ENCODE assay signal across 1 cellular context in the genomic region with DNA sequence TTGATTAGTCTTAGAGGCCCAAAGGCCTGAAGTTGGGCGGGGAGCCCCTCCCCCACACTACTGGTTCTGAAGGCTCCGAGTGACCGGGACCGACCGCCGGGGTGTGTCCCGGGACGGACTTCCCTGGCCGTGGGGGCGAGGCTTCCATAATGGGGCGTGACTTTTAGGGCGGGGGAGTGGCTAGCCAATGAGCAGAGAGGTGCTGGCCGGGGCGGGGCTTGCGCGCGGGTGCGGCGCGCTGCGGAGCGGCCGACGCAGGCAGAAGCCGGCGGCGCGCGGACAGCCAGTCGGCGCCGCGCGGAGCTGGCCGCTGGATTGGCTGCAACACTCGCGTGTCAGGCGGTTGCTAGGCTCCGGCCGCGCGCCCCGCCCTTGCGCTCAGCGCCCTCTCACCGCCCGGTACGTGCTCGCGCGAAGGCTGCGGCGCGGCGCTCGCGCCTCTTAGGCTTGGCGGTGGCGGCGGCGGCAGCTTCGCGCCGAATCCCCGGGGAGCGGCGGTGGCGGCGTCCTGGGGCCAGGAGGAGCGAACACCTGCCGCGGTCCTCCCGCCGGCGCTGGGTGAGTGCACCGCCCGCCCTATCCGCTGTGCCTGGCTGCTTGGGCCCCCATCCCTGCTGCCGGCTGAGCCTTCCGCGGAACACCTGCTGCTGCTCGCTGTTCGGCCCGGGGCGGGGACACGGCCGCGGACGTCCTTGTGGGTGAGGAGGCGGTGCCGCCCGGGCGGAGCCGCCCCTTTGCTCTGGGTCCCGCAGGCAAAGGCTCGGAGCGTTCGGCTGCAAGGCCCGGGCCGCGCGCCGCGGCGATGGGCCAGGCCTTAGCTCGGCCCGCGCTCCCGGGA.
TF ChIP-seq lines count a peak whose summit lies in the region.

A gene (plus strand): TSS at position 392 of the 838 bp plus-strand sequence. CDS start 40,268 bp downstream, outside the sequence.

TF ChIP-seq in HepG2, 621 proteins besides CTCF, POLR2A, EP300 and RAD21 (continued from another document and continues in another):
- TF ChIP-seq, protein P1, sequence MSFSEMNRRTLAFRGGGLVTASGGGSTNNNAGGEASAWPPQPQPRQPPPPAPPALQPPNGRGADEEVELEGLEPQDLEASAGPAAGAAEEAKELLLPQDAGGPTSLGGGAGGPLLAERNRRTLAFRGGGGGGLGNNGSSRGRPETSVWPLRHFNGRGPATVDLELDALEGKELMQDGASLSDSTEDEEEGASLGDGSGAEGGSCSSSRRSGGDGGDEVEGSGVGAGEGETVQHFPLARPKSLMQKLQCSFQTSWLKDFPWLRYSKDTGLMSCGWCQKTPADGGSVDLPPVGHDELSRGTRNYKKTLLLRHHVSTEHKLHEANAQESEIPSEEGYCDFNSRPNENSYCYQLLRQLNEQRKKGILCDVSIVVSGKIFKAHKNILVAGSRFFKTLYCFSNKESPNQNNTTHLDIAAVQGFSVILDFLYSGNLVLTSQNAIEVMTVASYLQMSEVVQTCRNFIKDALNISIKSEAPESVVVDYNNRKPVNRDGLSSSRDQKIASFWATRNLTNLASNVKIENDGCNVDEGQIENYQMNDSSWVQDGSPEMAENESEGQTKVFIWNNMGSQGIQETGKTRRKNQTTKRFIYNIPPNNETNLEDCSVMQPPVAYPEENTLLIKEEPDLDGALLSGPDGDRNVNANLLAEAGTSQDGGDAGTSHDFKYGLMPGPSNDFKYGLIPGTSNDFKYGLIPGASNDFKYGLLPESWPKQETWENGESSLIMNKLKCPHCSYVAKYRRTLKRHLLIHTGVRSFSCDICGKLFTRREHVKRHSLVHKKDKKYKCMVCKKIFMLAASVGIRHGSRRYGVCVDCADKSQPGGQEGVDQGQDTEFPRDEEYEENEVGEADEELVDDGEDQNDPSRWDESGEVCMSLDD (CRISPR knock-in tag; IDR thresholded peaks at IDR 0.05; ENCODE audit: borderline replicate concordance) = no peak
- TF ChIP-seq POLR2AphosphoS5 (IDR thresholded peaks at IDR 0.05; ENCODE audit: low read depth, low read length) = peak; percentile 66
- peak; percentile 90; the same call in 1 of the 2 replicates for TF ChIP-seq ZNF83 (CRISPR knock-in tag; IDR thresholded peaks at IDR 0.05; ENCODE audit: borderline replicate concordance)
- TF ChIP-seq, protein P2, sequence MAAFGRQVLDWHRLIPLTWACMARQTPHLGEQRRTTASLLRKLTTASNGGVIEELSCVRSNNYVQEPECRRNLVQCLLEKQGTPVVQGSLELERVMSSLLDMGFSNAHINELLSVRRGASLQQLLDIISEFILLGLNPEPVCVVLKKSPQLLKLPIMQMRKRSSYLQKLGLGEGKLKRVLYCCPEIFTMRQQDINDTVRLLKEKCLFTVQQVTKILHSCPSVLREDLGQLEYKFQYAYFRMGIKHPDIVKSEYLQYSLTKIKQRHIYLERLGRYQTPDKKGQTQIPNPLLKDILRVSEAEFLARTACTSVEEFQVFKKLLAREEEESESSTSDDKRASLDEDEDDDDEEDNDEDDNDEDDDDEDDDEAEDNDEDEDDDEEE (CRISPR knock-in tag; IDR thresholded peaks at IDR 0.05) = peak; percentile 75; the same call in 1 of the 2 replicates
- no peak for TF ChIP-seq ZSCAN9 (CRISPR knock-in tag; IDR thresholded peaks at IDR 0.05; ENCODE audit: borderline replicate concordance)
- 0 out of 2 replicates have a peak, but pooled peaks have one; percentile 11 for TF ChIP-seq ZNF331 (CRISPR knock-in tag; IDR thresholded peaks at IDR 0.05)
- TF ChIP-seq, protein P3, sequence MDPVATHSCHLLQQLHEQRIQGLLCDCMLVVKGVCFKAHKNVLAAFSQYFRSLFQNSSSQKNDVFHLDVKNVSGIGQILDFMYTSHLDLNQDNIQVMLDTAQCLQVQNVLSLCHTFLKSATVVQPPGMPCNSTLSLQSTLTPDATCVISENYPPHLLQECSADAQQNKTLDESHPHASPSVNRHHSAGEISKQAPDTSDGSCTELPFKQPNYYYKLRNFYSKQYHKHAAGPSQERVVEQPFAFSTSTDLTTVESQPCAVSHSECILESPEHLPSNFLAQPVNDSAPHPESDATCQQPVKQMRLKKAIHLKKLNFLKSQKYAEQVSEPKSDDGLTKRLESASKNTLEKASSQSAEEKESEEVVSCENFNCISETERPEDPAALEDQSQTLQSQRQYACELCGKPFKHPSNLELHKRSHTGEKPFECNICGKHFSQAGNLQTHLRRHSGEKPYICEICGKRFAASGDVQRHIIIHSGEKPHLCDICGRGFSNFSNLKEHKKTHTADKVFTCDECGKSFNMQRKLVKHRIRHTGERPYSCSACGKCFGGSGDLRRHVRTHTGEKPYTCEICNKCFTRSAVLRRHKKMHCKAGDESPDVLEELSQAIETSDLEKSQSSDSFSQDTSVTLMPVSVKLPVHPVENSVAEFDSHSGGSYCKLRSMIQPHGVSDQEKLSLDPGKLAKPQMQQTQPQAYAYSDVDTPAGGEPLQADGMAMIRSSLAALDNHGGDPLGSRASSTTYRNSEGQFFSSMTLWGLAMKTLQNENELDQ (CRISPR knock-in tag; IDR thresholded peaks at IDR 0.05; ENCODE audit: borderline replicate concordance) = no peak
- TF ChIP-seq ZSCAN22 (CRISPR knock-in tag; IDR thresholded peaks at IDR 0.05) = no peak
- TF ChIP-seq CCDC6 (CRISPR knock-in tag; IDR thresholded peaks at IDR 0.05) = peak; percentile 69; the same call in 1 of the 2 replicates
- TF ChIP-seq, protein P4, sequence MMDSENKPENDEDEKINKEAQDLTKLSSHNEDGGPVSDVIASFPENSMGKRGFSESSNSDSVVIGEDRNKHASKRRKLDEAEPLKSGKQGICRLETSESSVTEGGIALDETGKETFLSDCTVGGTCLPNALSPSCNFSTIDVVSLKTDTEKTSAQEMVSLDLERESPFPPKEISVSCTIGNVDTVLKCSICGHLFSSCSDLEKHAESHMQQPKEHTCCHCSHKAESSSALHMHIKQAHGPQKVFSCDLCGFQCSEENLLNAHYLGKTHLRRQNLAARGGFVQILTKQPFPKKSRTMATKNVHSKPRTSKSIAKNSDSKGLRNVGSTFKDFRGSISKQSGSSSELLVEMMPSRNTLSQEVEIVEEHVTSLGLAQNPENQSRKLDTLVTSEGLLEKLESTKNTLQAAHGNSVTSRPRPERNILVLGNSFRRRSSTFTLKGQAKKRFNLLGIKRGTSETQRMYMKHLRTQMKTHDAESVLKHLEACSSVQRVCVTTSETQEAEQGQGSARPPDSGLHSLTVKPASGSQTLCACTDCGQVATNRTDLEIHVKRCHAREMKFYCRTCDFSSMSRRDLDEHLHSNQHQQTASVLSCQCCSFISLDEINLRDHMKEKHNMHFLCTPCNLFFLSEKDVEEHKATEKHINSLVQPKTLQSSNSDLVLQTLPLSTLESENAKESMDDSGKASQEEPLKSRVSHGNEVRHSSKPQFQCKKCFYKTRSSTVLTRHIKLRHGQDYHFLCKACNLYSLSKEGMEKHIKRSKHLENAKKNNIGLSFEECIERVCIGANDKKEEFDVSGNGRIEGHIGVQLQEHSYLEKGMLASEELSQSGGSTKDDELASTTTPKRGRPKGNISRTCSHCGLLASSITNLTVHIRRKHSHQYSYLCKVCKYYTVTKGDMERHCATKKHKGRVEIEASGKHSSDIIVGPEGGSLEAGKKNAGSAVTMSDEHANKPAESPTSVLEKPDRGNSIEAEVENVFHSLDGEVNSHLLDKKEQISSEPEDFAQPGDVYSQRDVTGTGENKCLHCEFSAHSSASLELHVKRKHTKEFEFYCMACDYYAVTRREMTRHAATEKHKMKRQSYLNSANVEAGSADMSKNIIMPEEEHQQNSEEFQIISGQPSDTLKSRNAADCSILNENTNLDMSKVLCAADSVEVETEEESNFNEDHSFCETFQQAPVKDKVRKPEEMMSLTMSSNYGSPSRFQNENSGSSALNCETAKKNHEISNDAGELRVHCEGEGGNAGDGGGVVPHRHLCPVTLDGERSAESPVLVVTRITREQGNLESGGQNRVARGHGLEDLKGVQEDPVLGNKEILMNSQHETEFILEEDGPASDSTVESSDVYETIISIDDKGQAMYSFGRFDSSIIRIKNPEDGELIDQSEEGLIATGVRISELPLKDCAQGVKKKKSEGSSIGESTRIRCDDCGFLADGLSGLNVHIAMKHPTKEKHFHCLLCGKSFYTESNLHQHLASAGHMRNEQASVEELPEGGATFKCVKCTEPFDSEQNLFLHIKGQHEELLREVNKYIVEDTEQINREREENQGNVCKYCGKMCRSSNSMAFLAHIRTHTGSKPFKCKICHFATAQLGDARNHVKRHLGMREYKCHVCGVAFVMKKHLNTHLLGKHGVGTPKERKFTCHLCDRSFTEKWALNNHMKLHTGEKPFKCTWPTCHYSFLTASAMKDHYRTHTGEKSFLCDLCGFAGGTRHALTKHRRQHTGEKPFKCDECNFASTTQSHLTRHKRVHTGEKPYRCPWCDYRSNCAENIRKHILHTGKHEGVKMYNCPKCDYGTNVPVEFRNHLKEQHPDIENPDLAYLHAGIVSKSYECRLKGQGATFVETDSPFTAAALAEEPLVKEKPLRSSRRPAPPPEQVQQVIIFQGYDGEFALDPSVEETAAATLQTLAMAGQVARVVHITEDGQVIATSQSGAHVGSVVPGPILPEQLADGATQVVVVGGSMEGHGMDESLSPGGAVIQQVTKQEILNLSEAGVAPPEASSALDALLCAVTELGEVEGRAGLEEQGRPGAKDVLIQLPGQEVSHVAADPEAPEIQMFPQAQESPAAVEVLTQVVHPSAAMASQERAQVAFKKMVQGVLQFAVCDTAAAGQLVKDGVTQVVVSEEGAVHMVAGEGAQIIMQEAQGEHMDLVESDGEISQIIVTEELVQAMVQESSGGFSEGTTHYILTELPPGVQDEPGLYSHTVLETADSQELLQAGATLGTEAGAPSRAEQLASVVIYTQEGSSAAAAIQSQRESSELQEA (CRISPR knock-in tag; IDR thresholded peaks at IDR 0.05; ENCODE audit: not compliant biosample characterization) = no peak
- no peak for TF ChIP-seq ZNF562 (CRISPR knock-in tag; IDR thresholded peaks at IDR 0.05; ENCODE audit: borderline replicate concordance)
- TF ChIP-seq, protein P5, sequence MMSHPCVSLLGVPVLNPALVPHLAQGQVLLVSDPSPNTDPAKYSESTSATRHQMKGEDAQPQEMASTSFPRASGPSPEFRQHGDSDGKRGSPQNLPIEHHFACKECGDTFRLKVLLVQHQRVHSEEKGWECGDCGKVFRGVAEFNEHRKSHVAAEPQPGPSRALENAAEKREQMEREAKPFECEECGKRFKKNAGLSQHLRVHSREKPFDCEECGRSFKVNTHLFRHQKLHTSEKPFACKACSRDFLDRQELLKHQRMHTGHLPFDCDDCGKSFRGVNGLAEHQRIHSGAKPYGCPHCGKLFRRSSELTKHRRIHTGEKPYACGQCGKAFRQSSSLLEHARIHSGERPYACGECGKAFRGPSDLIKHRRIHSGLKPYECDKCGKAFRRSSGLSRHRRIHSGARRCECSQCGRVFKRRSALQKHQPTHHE (CRISPR knock-in tag; IDR thresholded peaks at IDR 0.05; ENCODE audit: borderline replicate concordance) = peak; percentile 79; the same call in 1 of the 2 replicates
- peak; percentile 38 to 69; a peak in 1 of 4 replicates for TF ChIP-seq KLF16 (CRISPR knock-in tag; IDR thresholded peaks at IDR 0.05)
- no peak for TF ChIP-seq MBD4 (IDR thresholded peaks at IDR 0.05; ENCODE audit: borderline replicate concordance, low read length)
- TF ChIP-seq, protein P6, sequence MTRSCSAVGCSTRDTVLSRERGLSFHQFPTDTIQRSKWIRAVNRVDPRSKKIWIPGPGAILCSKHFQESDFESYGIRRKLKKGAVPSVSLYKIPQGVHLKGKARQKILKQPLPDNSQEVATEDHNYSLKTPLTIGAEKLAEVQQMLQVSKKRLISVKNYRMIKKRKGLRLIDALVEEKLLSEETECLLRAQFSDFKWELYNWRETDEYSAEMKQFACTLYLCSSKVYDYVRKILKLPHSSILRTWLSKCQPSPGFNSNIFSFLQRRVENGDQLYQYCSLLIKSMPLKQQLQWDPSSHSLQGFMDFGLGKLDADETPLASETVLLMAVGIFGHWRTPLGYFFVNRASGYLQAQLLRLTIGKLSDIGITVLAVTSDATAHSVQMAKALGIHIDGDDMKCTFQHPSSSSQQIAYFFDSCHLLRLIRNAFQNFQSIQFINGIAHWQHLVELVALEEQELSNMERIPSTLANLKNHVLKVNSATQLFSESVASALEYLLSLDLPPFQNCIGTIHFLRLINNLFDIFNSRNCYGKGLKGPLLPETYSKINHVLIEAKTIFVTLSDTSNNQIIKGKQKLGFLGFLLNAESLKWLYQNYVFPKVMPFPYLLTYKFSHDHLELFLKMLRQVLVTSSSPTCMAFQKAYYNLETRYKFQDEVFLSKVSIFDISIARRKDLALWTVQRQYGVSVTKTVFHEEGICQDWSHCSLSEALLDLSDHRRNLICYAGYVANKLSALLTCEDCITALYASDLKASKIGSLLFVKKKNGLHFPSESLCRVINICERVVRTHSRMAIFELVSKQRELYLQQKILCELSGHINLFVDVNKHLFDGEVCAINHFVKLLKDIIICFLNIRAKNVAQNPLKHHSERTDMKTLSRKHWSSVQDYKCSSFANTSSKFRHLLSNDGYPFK (CRISPR knock-in tag; IDR thresholded peaks at IDR 0.05; ENCODE audit: borderline replicate concordance) = peak; percentile 6; the same call in 1 of the 2 replicates
- peak; percentile 45; the same call in 1 of the 2 replicates for TF ChIP-seq YEATS4 (CRISPR knock-in tag; IDR thresholded peaks at IDR 0.05; ENCODE audit: borderline replicate concordance)
- TF ChIP-seq ZNF260 (CRISPR knock-in tag; IDR thresholded peaks at IDR 0.05; ENCODE audit: borderline replicate concordance, low read depth) = no peak
- no peak for TF ChIP-seq PLRG1 (conservative IDR thresholded peaks at IDR 0.05)
- no peak for TF ChIP-seq SCMH1 (CRISPR knock-in tag; IDR thresholded peaks at IDR 0.05; ENCODE audit: borderline replicate concordance)
- no peak for TF ChIP-seq ZNF136 (CRISPR knock-in tag; IDR thresholded peaks at IDR 0.05; ENCODE audit: low read depth)
- TF ChIP-seq SRSF4 (IDR thresholded peaks at IDR 0.05; ENCODE audit: low read depth, low read length, poor library complexity, severe bottlenecking) = no peak
- peak; percentile 78 for TF ChIP-seq SALL1 (CRISPR knock-in tag; IDR thresholded peaks at IDR 0.05)
- TF ChIP-seq NFYC (CRISPR knock-in tag; IDR thresholded peaks at IDR 0.05) = peak; percentile 59
- TF ChIP-seq, protein P7, sequence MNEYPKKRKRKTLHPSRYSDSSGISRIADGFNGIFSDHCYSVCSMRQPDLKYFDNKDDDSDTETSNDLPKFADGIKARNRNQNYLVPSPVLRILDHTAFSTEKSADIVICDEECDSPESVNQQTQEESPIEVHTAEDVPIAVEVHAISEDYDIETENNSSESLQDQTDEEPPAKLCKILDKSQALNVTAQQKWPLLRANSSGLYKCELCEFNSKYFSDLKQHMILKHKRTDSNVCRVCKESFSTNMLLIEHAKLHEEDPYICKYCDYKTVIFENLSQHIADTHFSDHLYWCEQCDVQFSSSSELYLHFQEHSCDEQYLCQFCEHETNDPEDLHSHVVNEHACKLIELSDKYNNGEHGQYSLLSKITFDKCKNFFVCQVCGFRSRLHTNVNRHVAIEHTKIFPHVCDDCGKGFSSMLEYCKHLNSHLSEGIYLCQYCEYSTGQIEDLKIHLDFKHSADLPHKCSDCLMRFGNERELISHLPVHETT (CRISPR knock-in tag; conservative IDR thresholded peaks at IDR 0.05) = peak; percentile 80; the same call in 1 of the 2 replicates
- TF ChIP-seq, protein P8, sequence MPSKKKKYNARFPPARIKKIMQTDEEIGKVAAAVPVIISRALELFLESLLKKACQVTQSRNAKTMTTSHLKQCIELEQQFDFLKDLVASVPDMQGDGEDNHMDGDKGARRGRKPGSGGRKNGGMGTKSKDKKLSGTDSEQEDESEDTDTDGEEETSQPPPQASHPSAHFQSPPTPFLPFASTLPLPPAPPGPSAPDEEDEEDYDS (CRISPR knock-in tag; IDR thresholded peaks at IDR 0.05) = peak; percentile 69
- no peak for TF ChIP-seq POLR2AphosphoS2 (IDR thresholded peaks at IDR 0.05; ENCODE audit: low read depth, low read length)
- TF ChIP-seq GTF3A (CRISPR knock-in tag; conservative IDR thresholded peaks at IDR 0.05) = no peak
